7 cellular contexts compared by ENCODE assay signal in genomic region chr14:20332386-20332945, GRCh38. TPM values are rescaled to one million over a fixed set of nuclear protein-coding genes. Genes with fewer than 3 reads are reported as not detected.
DNase-seq lines count a peak whose midpoint lies in the region; ATAC-seq and TF ChIP-seq lines count a peak whose summit lies in the region.

No MANE protein-coding gene starts in this region.

- WGBS in gastroesophageal sphincter (ENCODE audit: low coverage in 1 of 2), 2 donors, result 0 to 2% methylated on average over 3 to 8 of the region's 9 CpGs

- H3K4me3 Mint-ChIP-seq in T-helper 17 cell (peak overlapping the region; percentile 99), osteocyte (ENCODE audit: unreplicated experiment) (peak overlapping the region; percentile 98)

- no peaks in the 10 kb centered on the region for H3K9me3 Mint-ChIP-seq in osteocyte (ENCODE audit: unreplicated experiment)

- peaks cover 3 to 18% of the 10 kb centered on the region in 2 donors for H3K36me3 ChIP-seq in gastroesophageal sphincter

- H3K4me1 Mint-ChIP-seq in T-helper 17 cell (peaks cover 23% of the 10 kb centered on the region), osteocyte (ENCODE audit: unreplicated experiment) (peaks cover 26% of the 10 kb centered on the region)

- peak overlapping the region; percentile 61 to 84 for H3K4me3 ChIP-seq in gastroesophageal sphincter

- H3K4me1 ChIP-seq in gastroesophageal sphincter, result peaks cover 7 to 58% (median 13%) of the 10 kb centered on the region in 3 donors

- ATAC-seq in GM18867 (IDR thresholded peaks at IDR 0.05; ENCODE audit: unreplicated experiment) (peak; percentile 10), HG02884 (IDR thresholded peaks at IDR 0.05; ENCODE audit: unreplicated experiment) (peak; percentile 10), T-helper 17 cell (peak; percentile 8), gastroesophageal sphincter (no peak)

- H3K9me3 ChIP-seq in T-helper 17 cell (ENCODE audit: control insufficient read depth, low read length, poor library complexity, severe bottlenecking), result no peaks in the 10 kb centered on the region
- H3K9me3 ChIP-seq in gastroesophageal sphincter, result no peaks in the 10 kb centered on the region

- H3K27ac ChIP-seq in gastroesophageal sphincter, result peak overlapping the region; percentile 85 to 95 (median 94)

- DNase-seq in T-helper 17 cell (no peak), osteocyte (ENCODE audit: extremely low spot score, unreplicated experiment) (no peak), RPMI8226 (no peak), T-helper 9 cell (no peak)

- no peaks in the 10 kb centered on the region for H3K27me3 ChIP-seq in gastroesophageal sphincter

- TF ChIP-seq CTCF in gastroesophageal sphincter (IDR thresholded peaks at IDR 0.05) (no peak), osteocyte (IDR thresholded peaks at IDR 0.05) (no peak)

- H3K27ac Mint-ChIP-seq in T-helper 17 cell (peak overlapping the region; percentile 96), osteocyte (ENCODE audit: unreplicated experiment) (peak overlapping the region; percentile 98)

- no peak for TF ChIP-seq POLR2A in gastroesophageal sphincter (IDR thresholded peaks at IDR 0.05)

- H3K36me3 Mint-ChIP-seq in T-helper 17 cell (ENCODE audit: low read depth), result no peaks in the 10 kb centered on the region
- H3K36me3 Mint-ChIP-seq in osteocyte (ENCODE audit: unreplicated experiment), result no peaks in the 10 kb centered on the region

- H3K27me3 Mint-ChIP-seq in T-helper 17 cell (no peaks in the 10 kb centered on the region), osteocyte (ENCODE audit: unreplicated experiment) (no peaks in the 10 kb centered on the region)

- TF ChIP-seq EP300 in gastroesophageal sphincter (IDR thresholded peaks at IDR 0.05), result no peak

RNA-seq across cellular contexts. Expression of gene CCNB1IP1, which starts 0.6 kb away (rescaled TPM):
- 10 to 100 TPM; 20.2 to 26.3 TPM for total RNA-seq in T-helper 17 cell
- total RNA-seq in gastroesophageal sphincter, result 10 to 100 TPM; 33.4 to 64.8 (median 39.5) TPM
- total RNA-seq in osteocyte, result 47.4 and 49.6 TPM in 2 replicates

RNA-seq across cellular contexts. Expression of gene PARP2, which starts 11.0 kb away (rescaled TPM):
- total RNA-seq in T-helper 17 cell, result 10 to 100 TPM; 18.1 to 22.3 TPM
- 10 to 100 TPM in 2 of 4 donors, 1 to 10 TPM in 2; 8.2 to 18.1 (median 9.9) TPM for total RNA-seq in gastroesophageal sphincter
- total RNA-seq in osteocyte, result 22.7 and 25.3 TPM in 2 replicates

RNA-seq across cellular contexts. Expression of gene TTC5, which starts 26.7 kb away (rescaled TPM):
- total RNA-seq in T-helper 17 cell (10 to 100 TPM; 16.5 TPM), gastroesophageal sphincter (10 to 100 TPM in 2 of 4 donors, 1 to 10 TPM in 2; 8.1 to 10.9 (median 10.0) TPM), osteocyte (24.5 and 25.4 TPM in 2 replicates)
